15 cellular contexts compared by ENCODE assay signal in the genomic region with DNA sequence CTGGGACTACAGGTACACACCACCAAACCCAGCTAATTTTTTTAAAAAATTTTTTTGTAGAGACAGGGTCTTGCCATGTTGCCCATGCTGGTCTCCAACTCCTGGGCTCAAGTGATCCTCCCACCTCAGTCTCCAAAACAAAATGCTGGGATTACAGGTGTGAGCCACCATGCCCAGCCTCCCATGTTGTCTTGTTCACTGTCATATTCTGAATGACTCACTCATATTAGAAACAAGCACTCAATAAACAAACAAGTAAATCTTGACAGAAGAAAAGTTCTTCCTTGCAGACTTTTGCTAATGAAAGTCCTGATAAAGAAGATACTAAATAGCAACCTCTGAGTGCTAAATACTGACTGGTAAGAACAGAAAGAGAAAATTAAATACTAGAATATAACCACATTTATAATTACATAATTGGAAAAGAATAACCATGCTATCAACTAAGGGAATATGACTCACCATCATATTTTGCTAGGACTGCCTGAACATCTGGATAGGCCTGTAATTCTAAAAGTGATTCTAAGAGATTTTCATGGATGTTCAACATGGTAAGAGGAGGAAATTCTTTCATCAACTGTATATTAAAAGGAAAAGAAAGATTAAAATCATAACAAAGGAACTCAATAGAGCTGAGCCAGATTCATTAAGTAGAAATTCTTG.
"Had no signal": no experiment of that assay in that cellular context is flagged by ENCODE, and none has a peak within 500 bp of the region (broad histone marks: within the 10 kb centered on the region; RNA-seq: fewer than 3 reads in every experiment).

No MANE protein-coding gene starts in this region.

- ATAC-seq: activated CD8-positive, alpha-beta memory T cell treated with anti-CD3 and anti-CD28 coated beads, Interleukin-2, amount 10 ng/mL, durations not matched to agents 7 days and 5 days; lower lobe of right lung; stimulated activated effector memory CD8-positive, alpha-beta T cell treated with anti-CD3 and anti-CD28 coated beads, Interleukin-12 subunit alpha, Interleukin-12 subunit beta, amount 100 ng/mL, for 72 hours had no signal

- H3K9me3 ChIP-seq: lower lobe of right lung, right atrium auricular region, upper lobe of left lung had no signal

- H3K4me1 ChIP-seq: lower lobe of right lung, right atrium auricular region, upper lobe of left lung had no signal

- H3K27ac ChIP-seq: lower lobe of right lung, right atrium auricular region, upper lobe of left lung had no signal

- H3K4me3 ChIP-seq: lower lobe of right lung, right atrium auricular region, skin epidermis, upper lobe of left lung had no signal

- H3K27me3 ChIP-seq: right atrium auricular region, upper lobe of left lung had no signal

- DNase-seq: activated CD4-positive, alpha-beta T cell treated with anti-CD3 and anti-CD28 coated beads, Interleukin-2, amount 50 U/mL, for 4 hours; activated CD4-positive, CD25-positive, alpha-beta regulatory T cell treated with anti-CD3 and anti-CD28 coated beads, Interleukin-2, amount 50 U/mL, for 72 hours; activated CD8-positive, alpha-beta memory T cell treated with anti-CD3 and anti-CD28 coated beads, Interleukin-2, amount 10 ng/mL, durations not matched to agents 7 days and 5 days; activated gamma-delta T cell treated with Interleukin-2 at 50 U/mL for 16 hours; activated naive CD8-positive, alpha-beta T cell treated with anti-CD3 and anti-CD28 coated beads for 36 hours; activated T-cell treated with anti-CD3 and anti-CD28 coated beads, Interleukin-2, amount 50 U/mL, for 48 hours; anterior cingulate cortex; hypothalamus; lower lobe of right lung; midbrain; naive B cell; upper lobe of left lung had no signal
